ENCODE assay signal across 13 cellular contexts in the genomic region with DNA sequence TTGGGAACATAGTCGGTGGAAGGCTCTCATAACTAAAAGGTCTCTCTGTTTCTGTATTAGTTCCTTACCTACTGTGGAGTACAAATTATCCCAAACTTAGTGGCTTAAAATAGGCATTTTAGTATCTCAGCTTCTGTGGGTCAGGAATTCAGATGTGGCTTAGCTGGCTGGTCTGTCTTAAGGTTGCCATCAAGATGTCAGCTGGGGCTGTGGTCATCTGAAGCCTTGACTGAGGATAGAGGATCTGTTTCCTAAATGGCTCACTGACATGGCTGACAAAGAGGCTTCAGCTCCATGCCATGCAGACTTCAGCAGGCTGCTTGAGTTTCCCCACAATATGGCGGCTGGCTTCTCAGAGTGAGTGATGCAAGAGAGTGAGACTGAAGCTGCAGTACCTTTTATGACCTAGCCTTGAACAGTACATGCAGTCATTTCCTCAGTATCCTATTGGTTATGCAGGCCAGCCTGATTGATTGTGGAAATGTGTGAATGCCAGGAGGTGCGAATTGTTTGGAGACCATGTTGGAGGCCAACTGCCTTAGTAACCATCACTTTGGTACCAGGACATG.
A peak's percentile ranks its signal among the peaks of the same experiment; 100 is the strongest.
DNase-seq lines count a peak whose midpoint lies in the region; ATAC-seq and TF ChIP-seq lines count a peak whose summit lies in the region.
"Had no signal": no experiment of that assay in that cellular context is flagged by ENCODE, and none has a peak within 500 bp of the region (broad histone marks: within the 10 kb centered on the region; RNA-seq: fewer than 3 reads in every experiment).

No MANE protein-coding gene starts in this region.

- no peaks in the 10 kb centered on the region for H3K36me3 Mint-ChIP-seq in neural progenitor cell
- H3K36me3 Mint-ChIP-seq in stimulated activated memory B cell treated with anti-CD40 and anti-IgM and Interleukin-4, amounts not matched to agents 10 μg/mL and 1 μg/mL and 100 μg/mL, for 72 hours = no peaks in the 10 kb centered on the region

- H3K4me3 Mint-ChIP-seq in neural progenitor cell = no peak overlapping the region
- H3K4me3 Mint-ChIP-seq in stimulated activated memory B cell treated with anti-CD40 and anti-IgM and Interleukin-4, amounts not matched to agents 10 μg/mL and 1 μg/mL and 100 μg/mL, for 72 hours = no peak overlapping the region
- H3K4me3 Mint-ChIP-seq: T-helper 17 cell had no signal

- TF ChIP-seq RAD21 in Ishikawa (IDR thresholded peaks at IDR 0.05; ENCODE audit: low read depth) = no peak

- no peak overlapping the region for H3K4me2 ChIP-seq in neural progenitor cell

- peak; percentile 58 for DNase-seq in DMS53 (lab: John Stamatoyannopoulos, UW)
- no peak for DNase-seq in DMS53 treated with DMSO at 0.1 percent for 48 hours (lab: John Stamatoyannopoulos, UW; ENCODE audit: unreplicated experiment)
- no peak for DNase-seq in breast epithelium (ENCODE audit: low spot score in 2 of 2)
- DNase-seq in neural progenitor cell (ENCODE audit: low spot score) = no peak
- DNase-seq: activated naive CD4-positive, alpha-beta T cell treated with Interleukin-2 at 50 U/mL for 16 hours; Calu3; NCI-H1417 treated with DMSO at 0.1 percent for 48 hours; T-helper 17 cell had no signal

- no peaks in the 10 kb centered on the region for H4K20me1 ChIP-seq in neural progenitor cell (ENCODE audit: low read depth)

- H3K9me3 Mint-ChIP-seq in neural progenitor cell = peaks cover 8% of the 10 kb centered on the region
- H3K9me3 Mint-ChIP-seq in stimulated activated memory B cell treated with anti-CD40 and anti-IgM and Interleukin-4, amounts not matched to agents 10 μg/mL and 1 μg/mL and 100 μg/mL, for 72 hours = peaks cover 6% of the 10 kb centered on the region

- peaks cover 41% of the 10 kb centered on the region for H3K4me1 Mint-ChIP-seq in neural progenitor cell
- H3K4me1 Mint-ChIP-seq in stimulated activated memory B cell treated with anti-CD40 and anti-IgM and Interleukin-4, amounts not matched to agents 10 μg/mL and 1 μg/mL and 100 μg/mL, for 72 hours = peaks cover 12% of the 10 kb centered on the region

- TF ChIP-seq EP300 in Ishikawa (IDR thresholded peaks at IDR 0.05; ENCODE audit: borderline replicate concordance) = no peak

- H3K4me3 ChIP-seq in breast epithelium (no peak overlapping the region), neural progenitor cell (no peak overlapping the region)

- H3K4me1 ChIP-seq in breast epithelium (peaks cover 26 to 36% of the 10 kb centered on the region in 2 donors), neural progenitor cell (peaks cover 13% of the 10 kb centered on the region)

- H3K27me3 ChIP-seq in breast epithelium (no peaks in the 10 kb centered on the region), neural progenitor cell (no peaks in the 10 kb centered on the region)

- peaks cover 24% of the 10 kb centered on the region for H3F3A ChIP-seq in neural progenitor cell (ENCODE audit: low read depth)

- no peak overlapping the region for H2AFZ ChIP-seq in neural progenitor cell (replicated peaks)

- H3K27me3 Mint-ChIP-seq in neural progenitor cell (ENCODE audit: insufficient read depth, low read depth) = peaks cover 5% of the 10 kb centered on the region
- peaks cover 21% of the 10 kb centered on the region for H3K27me3 Mint-ChIP-seq in stimulated activated memory B cell treated with anti-CD40 and anti-IgM and Interleukin-4, amounts not matched to agents 10 μg/mL and 1 μg/mL and 100 μg/mL, for 72 hours

- H3K9me3 ChIP-seq in breast epithelium (peaks cover 6 to 13% of the 10 kb centered on the region in 2 donors), neural progenitor cell (ENCODE audit: low read depth) (no peaks in the 10 kb centered on the region)

- intact Hi-C loops in breast epithelium (cut with DNase I; ENCODE audit: low total_unique reads) = loop anchor here (10.0 kb wide), 1 partner anchor 134 kb away; no protein-coding TSS in a partner anchor

- TF ChIP-seq CTCF in breast epithelium (IDR thresholded peaks at IDR 0.05) = no peak
- TF ChIP-seq CTCF in neural progenitor cell (IDR thresholded peaks at IDR 0.05) = no peak

- H3K9ac ChIP-seq in neural progenitor cell = no peak overlapping the region

- H3K36me3 ChIP-seq in breast epithelium (no peaks in the 10 kb centered on the region), neural progenitor cell (no peaks in the 10 kb centered on the region)

- peak overlapping the region; percentile 60 for H3K27ac Mint-ChIP-seq in neural progenitor cell
- H3K27ac Mint-ChIP-seq in stimulated activated memory B cell treated with anti-CD40 and anti-IgM and Interleukin-4, amounts not matched to agents 10 μg/mL and 1 μg/mL and 100 μg/mL, for 72 hours = no peak overlapping the region
- H3K27ac Mint-ChIP-seq: T-helper 17 cell had no signal

- no peak for TF ChIP-seq POLR2A in breast epithelium (IDR thresholded peaks at IDR 0.05)

- H3K27ac ChIP-seq in breast epithelium (peak overlapping the region; percentile 91 to 96), neural progenitor cell (no peak overlapping the region)

- no peak for ATAC-seq in stimulated activated memory B cell treated with anti-CD40 and anti-IgM and Interleukin-4, amounts not matched to agents 10 μg/mL and 1 μg/mL and 100 μg/mL, for 72 hours
- ATAC-seq in GM18502 (IDR thresholded peaks at IDR 0.05; ENCODE audit: poor library complexity, unreplicated experiment) (no peak), GM18870 (IDR thresholded peaks at IDR 0.05; ENCODE audit: unreplicated experiment) (no peak)
- ATAC-seq: right cardiac atrium, T-helper 17 cell had no signal

- no peaks in the 10 kb centered on the region for H3K79me2 ChIP-seq in neural progenitor cell (ENCODE audit: low read depth)

TF ChIP-seq in Ishikawa, 13 proteins besides CTCF, POLR2A, EP300 and RAD21:
- peak; percentile 33; the same call in 1 of the 2 replicates for TF ChIP-seq CEBPB (IDR thresholded peaks at IDR 0.05)
- TF ChIP-seq, protein P1, sequence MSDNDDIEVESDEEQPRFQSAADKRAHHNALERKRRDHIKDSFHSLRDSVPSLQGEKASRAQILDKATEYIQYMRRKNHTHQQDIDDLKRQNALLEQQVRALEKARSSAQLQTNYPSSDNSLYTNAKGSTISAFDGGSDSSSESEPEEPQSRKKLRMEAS (IDR thresholded peaks at IDR 0.05) = no peak
- TF ChIP-seq YY1 (IDR thresholded peaks at IDR 0.05; ENCODE audit: low read depth) = peak; percentile 77
